7 cellular contexts compared by ENCODE assay signal in genomic region chr11:115718945-115719344, GRCh38.
"Had no signal": no experiment of that assay in that cellular context is flagged by ENCODE, and none has a peak within 500 bp of the region (broad histone marks: within the 10 kb centered on the region; RNA-seq: fewer than 3 reads in every experiment).

No MANE protein-coding gene starts in this region.

- H3K4me3 ChIP-seq: GM23248, HAP-1 had no signal

- ATAC-seq: HCT116 had no signal

- H3K36me3 ChIP-seq: HAP-1 had no signal

- H3K36me3 Mint-ChIP-seq: IgD-negative memory B cell had no signal

- H3K27ac ChIP-seq: GM23248 had no signal

- H3K27ac Mint-ChIP-seq: HFFc6, IgD-negative memory B cell had no signal

- H3K4me3 Mint-ChIP-seq: HFFc6 had no signal

- H3K4me1 ChIP-seq: HAP-1 had no signal

- H3K9me3 ChIP-seq: HAP-1 had no signal

- H3K4me1 Mint-ChIP-seq: IgD-negative memory B cell had no signal

- DNase-seq: GM23248, GOT3, H7, HFFc6 had no signal
